ENCODE assay signal across 29 cellular contexts in the genomic region with DNA sequence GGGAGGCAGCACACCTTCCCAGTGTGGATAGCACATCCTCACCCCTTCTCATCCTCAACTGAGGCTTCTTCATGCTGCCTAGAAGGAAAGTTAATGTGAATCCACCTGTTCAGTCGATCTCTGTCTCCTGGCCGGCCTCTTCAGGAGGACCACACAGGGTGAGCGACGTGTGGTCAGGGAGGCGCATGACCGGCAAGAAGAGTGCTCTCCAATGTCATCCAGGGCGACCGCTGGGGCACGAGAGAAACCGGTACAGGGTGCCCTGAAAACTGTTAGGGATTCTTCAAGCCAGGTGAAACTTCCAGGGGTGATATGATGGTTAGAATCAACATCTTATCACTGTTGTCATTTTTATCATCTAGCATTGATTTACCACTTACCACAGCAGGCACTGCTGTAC.
"Had no signal": no experiment of that assay in that cellular context is flagged by ENCODE, and none has a peak within 500 bp of the region (broad histone marks: within the 10 kb centered on the region; RNA-seq: fewer than 3 reads in every experiment).

No MANE protein-coding gene starts in this region.

- H3K9me3 ChIP-seq: left lung, lower lobe of right lung, ovary, prostate gland, stomach, testis, tibial artery, upper lobe of right lung, uterus had no signal

- H3K36me3 ChIP-seq: left lung, lower lobe of right lung, neural progenitor cell, ovary, prostate gland, upper lobe of right lung, uterus had no signal

- H3K4me3 ChIP-seq: left lung, lower lobe of right lung, neural progenitor cell, ovary, prostate gland, skin epidermis, stomach, testis, tibial artery, upper lobe of right lung, uterus had no signal

- H3K27me3 ChIP-seq: neural progenitor cell, ovary, testis, tibial artery, uterus had no signal

- H3K9ac ChIP-seq: neural progenitor cell had no signal

- H3K27ac Mint-ChIP-seq: naive B cell; natural killer cell; nephron progenitor cell; neural progenitor cell; stimulated activated naive B cell treated with anti-CD40 and anti-IgM and Interleukin-4, amounts not matched to agents 10 μg/mL and 1 μg/mL and 100 μg/mL, for 72 hours had no signal

- DNase-seq: hippocampal formation; left colon; left lung; lower lobe of right lung; mammary epithelial cell; mesenchymal stem cell; naive B cell; natural killer cell; nephron progenitor cell; ovary; retina; stimulated activated CD4-positive, alpha-beta T cell treated with anti-CD3 and anti-CD28 coated beads, Interleukin-12 subunit alpha, Interleukin-12 subunit beta, amount 100 ng/mL, for 4 hours; stimulated activated CD4-positive, alpha-beta T cell treated with anti-CD3 and anti-CD28 coated beads, Interleukin-15, amount 100 ng/mL, for 24 hours; stimulated activated CD4-positive, alpha-beta T cell treated with anti-CD3 and anti-CD28 coated beads, Interleukin-2, amount 100 ng/mL, for 24 hours; stimulated activated CD4-positive, alpha-beta T cell treated with anti-CD3 and anti-CD28 coated beads, Interleukin-4, amount 100 ng/mL, for 1 hour; stimulated activated naive B cell treated with anti-CD40 and anti-IgM and Interleukin-4, amounts not matched to agents 10 μg/mL and 1 μg/mL and 100 μg/mL, for 72 hours; stimulated activated naive CD8-positive, alpha-beta T cell treated with anti-CD3 and anti-CD28 coated beads, Interleukin-15, Interleukin-2, amounts not matched to agents 100 U/mL and 50 U/mL, for 24 hours; stomach; testis; tibial artery; trophoblast cell; upper lobe of right lung; uterus had no signal

- H3K4me1 Mint-ChIP-seq: natural killer cell had no signal

- ATAC-seq: left colon; left lung; lower lobe of right lung; natural killer cell; right cardiac atrium; sciatic nerve; stimulated activated naive B cell treated with anti-CD40 and anti-IgM and Interleukin-4, amounts not matched to agents 10 μg/mL and 1 μg/mL and 100 μg/mL, for 72 hours; stimulated activated naive CD8-positive, alpha-beta T cell treated with anti-CD3 and anti-CD28 coated beads, Interleukin-15, Interleukin-2, amounts not matched to agents 100 U/mL and 50 U/mL, for 24 hours; upper lobe of right lung had no signal

- FAIRE-seq: keratinocyte had no signal

- H3K4me1 ChIP-seq: left lung, lower lobe of right lung, prostate gland, testis, upper lobe of right lung, uterus had no signal

- H3K4me3 Mint-ChIP-seq: naive B cell; natural killer cell; nephron progenitor cell; neural progenitor cell; stimulated activated naive B cell treated with anti-CD40 and anti-IgM and Interleukin-4, amounts not matched to agents 10 μg/mL and 1 μg/mL and 100 μg/mL, for 72 hours had no signal

- H3K9me3 Mint-ChIP-seq: naive B cell; natural killer cell; nephron progenitor cell; neural progenitor cell; stimulated activated naive B cell treated with anti-CD40 and anti-IgM and Interleukin-4, amounts not matched to agents 10 μg/mL and 1 μg/mL and 100 μg/mL, for 72 hours had no signal

- H3K36me3 Mint-ChIP-seq: naive B cell, natural killer cell, neural progenitor cell had no signal

- H3K27ac ChIP-seq: left lung, lower lobe of right lung, neural progenitor cell, ovary, prostate gland, skin epidermis, stomach, testis, tibial artery, upper lobe of right lung, uterus had no signal
